1 cellular context compared by ENCODE assay signal in the genomic region with DNA sequence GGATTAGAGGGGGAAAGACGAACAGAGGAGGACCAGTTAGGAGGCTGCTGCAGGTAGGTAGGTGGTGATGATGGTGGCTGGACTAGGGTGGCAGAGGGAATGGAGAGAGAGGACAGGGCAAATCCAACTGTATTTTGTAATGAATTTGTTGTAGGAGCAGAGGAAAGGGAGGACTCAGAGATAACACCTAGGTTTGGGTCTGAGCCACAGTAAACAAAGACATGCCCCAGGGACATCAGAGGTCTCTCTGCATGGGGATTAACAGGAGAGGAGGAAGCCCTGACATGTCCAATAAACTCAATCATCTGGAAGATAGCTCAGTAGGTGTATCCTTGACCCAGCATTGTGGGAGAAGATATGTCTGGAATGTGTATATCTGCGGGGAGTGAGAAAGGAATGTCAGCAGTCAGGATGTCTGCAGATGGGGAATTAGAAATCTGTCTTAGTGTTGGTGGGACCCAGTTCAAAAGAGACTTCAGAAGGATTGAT.
TF ChIP-seq lines count a peak whose summit lies in the region.

No MANE protein-coding gene starts in this region.

TF ChIP-seq in HEK293, 187 proteins besides CTCF, POLR2A, EP300 and RAD21 (continued from another document and continues in another):
- TF ChIP-seq ZNF214 (tag by site-specific recombination; IDR thresholded peaks at IDR 0.05; ENCODE audit: borderline replicate concordance) (no peak), GLI2 (tag by site-specific recombination; IDR thresholded peaks at IDR 0.05; ENCODE audit: borderline replicate concordance, low read depth) (no peak), ZNF670 (tag by site-specific recombination; IDR thresholded peaks at IDR 0.05; ENCODE audit: low read depth) (no peak), ZBTB7A (tag by site-specific recombination; IDR thresholded peaks at IDR 0.05; ENCODE audit: low read depth) (no peak), ZNF501 (tag by site-specific recombination; IDR thresholded peaks at IDR 0.05) (0 out of 2 replicates have a peak, but pooled peaks have one; percentile 35), ZNF394 (tag by site-specific recombination; IDR thresholded peaks at IDR 0.05; ENCODE audit: borderline replicate concordance) (peak; percentile 18; the same call in 1 of the 2 replicates), ZBTB20 (tag by site-specific recombination; IDR thresholded peaks at IDR 0.05) (peak; percentile 86), ZNF514 (tag by site-specific recombination; IDR thresholded peaks at IDR 0.05) (no peak), SETDB1 (IDR thresholded peaks at IDR 0.05; ENCODE audit: insufficient read length, low read length) (no peak), OSR2 (tag by site-specific recombination; IDR thresholded peaks at IDR 0.05) (peak; percentile 93), ZNF664 (tag by site-specific recombination; IDR thresholded peaks at IDR 0.05) (no peak), ZNF416 (tag by site-specific recombination; IDR thresholded peaks at IDR 0.05) (no peak), ZNF423 (tag by site-specific recombination; IDR thresholded peaks at IDR 0.05) (no peak), TCF7L2 (IDR thresholded peaks at IDR 0.05; ENCODE audit: borderline replicate concordance, low read depth, low read length) (no peak), ZNF596 (tag by site-specific recombination; IDR thresholded peaks at IDR 0.05) (0 out of 2 replicates have a peak, but pooled peaks have one; percentile 39), BCL11B (tag by site-specific recombination; IDR thresholded peaks at IDR 0.05; ENCODE audit: low read depth) (no peak), ZNF658 (tag by site-specific recombination; IDR thresholded peaks at IDR 0.05) (no peak), ZNF560 (tag by site-specific recombination; IDR thresholded peaks at IDR 0.05; ENCODE audit: borderline replicate concordance) (no peak), ZNF426 (tag by site-specific recombination; IDR thresholded peaks at IDR 0.05) (no peak), KLF8 (tag by site-specific recombination; IDR thresholded peaks at IDR 0.05) (peak; percentile 72)
- TF ChIP-seq, protein P1, sequence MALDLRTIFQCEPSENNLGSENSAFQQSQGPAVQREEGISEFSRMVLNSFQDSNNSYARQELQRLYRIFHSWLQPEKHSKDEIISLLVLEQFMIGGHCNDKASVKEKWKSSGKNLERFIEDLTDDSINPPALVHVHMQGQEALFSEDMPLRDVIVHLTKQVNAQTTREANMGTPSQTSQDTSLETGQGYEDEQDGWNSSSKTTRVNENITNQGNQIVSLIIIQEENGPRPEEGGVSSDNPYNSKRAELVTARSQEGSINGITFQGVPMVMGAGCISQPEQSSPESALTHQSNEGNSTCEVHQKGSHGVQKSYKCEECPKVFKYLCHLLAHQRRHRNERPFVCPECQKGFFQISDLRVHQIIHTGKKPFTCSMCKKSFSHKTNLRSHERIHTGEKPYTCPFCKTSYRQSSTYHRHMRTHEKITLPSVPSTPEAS (tag by site-specific recombination; IDR thresholded peaks at IDR 0.05), result no peak
- TF ChIP-seq, protein P2, sequence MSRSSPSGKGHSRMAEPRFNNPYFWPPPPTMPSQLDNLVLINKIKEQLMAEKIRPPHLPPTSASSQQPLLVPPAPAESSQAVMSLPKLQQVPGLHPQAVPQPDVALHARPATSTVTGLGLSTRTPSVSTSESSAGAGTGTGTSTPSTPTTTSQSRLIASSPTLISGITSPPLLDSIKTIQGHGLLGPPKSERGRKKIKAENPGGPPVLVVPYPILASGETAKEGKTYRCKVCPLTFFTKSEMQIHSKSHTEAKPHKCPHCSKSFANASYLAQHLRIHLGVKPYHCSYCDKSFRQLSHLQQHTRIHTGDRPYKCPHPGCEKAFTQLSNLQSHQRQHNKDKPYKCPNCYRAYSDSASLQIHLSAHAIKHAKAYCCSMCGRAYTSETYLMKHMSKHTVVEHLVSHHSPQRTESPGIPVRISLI (tag by site-specific recombination; IDR thresholded peaks at IDR 0.05), result no peak
- TF ChIP-seq, protein P3, sequence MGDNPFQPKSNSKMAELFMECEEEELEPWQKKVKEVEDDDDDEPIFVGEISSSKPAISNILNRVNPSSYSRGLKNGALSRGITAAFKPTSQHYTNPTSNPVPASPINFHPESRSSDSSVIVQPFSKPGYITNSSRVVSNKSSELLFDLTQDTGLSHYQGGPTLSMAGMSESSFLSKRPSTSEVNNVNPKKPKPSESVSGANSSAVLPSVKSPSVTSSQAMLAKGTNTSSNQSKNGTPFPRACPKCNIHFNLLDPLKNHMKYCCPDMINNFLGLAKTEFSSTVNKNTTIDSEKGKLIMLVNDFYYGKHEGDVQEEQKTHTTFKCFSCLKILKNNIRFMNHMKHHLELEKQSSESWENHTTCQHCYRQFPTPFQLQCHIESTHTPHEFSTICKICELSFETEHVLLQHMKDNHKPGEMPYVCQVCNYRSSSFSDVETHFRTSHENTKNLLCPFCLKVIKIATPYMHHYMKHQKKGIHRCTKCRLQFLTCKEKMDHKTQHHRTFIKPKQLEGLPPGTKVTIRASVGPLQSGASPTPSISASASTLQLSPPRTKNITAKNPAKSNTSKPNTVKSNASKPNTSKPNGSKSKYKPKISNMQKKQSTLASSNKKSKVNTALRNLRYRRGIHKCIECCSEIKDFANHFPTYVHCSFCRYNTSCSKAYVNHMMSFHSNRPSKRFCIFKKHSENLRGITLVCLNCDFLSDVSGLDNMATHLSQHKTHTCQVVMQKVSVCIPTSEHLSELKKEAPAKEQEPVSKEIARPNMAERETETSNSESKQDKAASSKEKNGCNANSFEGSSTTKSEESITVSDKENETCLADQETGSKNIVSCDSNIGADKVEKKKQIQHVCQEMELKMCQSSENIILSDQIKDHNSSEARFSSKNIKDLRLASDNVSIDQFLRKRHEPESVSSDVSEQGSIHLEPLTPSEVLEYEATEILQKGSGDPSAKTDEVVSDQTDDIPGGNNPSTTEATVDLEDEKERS (tag by site-specific recombination; IDR thresholded peaks at IDR 0.05), result no peak; the same call in 1 of the 2 replicates
- TF ChIP-seq, protein P4, sequence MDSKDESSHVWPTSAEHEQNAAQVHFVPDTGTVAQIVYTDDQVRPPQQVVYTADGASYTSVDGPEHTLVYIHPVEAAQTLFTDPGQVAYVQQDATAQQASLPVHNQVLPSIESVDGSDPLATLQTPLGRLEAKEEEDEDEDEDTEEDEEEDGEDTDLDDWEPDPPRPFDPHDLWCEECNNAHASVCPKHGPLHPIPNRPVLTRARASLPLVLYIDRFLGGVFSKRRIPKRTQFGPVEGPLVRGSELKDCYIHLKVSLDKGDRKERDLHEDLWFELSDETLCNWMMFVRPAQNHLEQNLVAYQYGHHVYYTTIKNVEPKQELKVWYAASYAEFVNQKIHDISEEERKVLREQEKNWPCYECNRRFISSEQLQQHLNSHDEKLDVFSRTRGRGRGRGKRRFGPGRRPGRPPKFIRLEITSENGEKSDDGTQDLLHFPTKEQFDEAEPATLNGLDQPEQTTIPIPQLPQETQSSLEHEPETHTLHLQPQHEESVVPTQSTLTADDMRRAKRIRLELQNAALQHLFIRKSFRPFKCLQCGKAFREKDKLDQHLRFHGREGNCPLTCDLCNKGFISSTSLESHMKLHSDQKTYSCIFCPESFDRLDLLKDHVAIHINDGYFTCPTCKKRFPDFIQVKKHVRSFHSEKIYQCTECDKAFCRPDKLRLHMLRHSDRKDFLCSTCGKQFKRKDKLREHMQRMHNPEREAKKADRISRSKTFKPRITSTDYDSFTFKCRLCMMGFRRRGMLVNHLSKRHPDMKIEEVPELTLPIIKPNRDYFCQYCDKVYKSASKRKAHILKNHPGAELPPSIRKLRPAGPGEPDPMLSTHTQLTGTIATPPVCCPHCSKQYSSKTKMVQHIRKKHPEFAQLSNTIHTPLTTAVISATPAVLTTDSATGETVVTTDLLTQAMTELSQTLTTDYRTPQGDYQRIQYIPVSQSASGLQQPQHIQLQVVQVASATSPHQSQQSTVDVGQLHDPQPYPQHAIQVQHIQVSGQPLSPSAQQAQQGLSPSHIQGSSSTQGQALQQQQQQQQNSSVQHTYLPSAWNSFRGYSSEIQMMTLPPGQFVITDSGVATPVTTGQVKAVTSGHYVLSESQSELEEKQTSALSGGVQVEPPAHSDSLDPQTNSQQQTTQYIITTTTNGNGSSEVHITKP (tag by site-specific recombination; IDR thresholded peaks at IDR 0.05), result peak; percentile 69
- TF ChIP-seq, protein P5, sequence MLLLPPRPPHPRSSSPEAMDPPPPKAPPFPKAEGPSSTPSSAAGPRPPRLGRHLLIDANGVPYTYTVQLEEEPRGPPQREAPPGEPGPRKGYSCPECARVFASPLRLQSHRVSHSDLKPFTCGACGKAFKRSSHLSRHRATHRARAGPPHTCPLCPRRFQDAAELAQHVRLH (tag by site-specific recombination; IDR thresholded peaks at IDR 0.05), result no peak; the same call in 1 of the 2 replicates
- TF ChIP-seq, protein P6, sequence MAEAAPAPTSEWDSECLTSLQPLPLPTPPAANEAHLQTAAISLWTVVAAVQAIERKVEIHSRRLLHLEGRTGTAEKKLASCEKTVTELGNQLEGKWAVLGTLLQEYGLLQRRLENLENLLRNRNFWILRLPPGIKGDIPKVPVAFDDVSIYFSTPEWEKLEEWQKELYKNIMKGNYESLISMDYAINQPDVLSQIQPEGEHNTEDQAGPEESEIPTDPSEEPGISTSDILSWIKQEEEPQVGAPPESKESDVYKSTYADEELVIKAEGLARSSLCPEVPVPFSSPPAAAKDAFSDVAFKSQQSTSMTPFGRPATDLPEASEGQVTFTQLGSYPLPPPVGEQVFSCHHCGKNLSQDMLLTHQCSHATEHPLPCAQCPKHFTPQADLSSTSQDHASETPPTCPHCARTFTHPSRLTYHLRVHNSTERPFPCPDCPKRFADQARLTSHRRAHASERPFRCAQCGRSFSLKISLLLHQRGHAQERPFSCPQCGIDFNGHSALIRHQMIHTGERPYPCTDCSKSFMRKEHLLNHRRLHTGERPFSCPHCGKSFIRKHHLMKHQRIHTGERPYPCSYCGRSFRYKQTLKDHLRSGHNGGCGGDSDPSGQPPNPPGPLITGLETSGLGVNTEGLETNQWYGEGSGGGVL (tag by site-specific recombination; IDR thresholded peaks at IDR 0.05), result peak; percentile 42
- TF ChIP-seq, protein P7, sequence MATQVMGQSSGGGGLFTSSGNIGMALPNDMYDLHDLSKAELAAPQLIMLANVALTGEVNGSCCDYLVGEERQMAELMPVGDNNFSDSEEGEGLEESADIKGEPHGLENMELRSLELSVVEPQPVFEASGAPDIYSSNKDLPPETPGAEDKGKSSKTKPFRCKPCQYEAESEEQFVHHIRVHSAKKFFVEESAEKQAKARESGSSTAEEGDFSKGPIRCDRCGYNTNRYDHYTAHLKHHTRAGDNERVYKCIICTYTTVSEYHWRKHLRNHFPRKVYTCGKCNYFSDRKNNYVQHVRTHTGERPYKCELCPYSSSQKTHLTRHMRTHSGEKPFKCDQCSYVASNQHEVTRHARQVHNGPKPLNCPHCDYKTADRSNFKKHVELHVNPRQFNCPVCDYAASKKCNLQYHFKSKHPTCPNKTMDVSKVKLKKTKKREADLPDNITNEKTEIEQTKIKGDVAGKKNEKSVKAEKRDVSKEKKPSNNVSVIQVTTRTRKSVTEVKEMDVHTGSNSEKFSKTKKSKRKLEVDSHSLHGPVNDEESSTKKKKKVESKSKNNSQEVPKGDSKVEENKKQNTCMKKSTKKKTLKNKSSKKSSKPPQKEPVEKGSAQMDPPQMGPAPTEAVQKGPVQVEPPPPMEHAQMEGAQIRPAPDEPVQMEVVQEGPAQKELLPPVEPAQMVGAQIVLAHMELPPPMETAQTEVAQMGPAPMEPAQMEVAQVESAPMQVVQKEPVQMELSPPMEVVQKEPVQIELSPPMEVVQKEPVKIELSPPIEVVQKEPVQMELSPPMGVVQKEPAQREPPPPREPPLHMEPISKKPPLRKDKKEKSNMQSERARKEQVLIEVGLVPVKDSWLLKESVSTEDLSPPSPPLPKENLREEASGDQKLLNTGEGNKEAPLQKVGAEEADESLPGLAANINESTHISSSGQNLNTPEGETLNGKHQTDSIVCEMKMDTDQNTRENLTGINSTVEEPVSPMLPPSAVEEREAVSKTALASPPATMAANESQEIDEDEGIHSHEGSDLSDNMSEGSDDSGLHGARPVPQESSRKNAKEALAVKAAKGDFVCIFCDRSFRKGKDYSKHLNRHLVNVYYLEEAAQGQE (tag by site-specific recombination; IDR thresholded peaks at IDR 0.05), result no peak
- TF ChIP-seq, protein P8, sequence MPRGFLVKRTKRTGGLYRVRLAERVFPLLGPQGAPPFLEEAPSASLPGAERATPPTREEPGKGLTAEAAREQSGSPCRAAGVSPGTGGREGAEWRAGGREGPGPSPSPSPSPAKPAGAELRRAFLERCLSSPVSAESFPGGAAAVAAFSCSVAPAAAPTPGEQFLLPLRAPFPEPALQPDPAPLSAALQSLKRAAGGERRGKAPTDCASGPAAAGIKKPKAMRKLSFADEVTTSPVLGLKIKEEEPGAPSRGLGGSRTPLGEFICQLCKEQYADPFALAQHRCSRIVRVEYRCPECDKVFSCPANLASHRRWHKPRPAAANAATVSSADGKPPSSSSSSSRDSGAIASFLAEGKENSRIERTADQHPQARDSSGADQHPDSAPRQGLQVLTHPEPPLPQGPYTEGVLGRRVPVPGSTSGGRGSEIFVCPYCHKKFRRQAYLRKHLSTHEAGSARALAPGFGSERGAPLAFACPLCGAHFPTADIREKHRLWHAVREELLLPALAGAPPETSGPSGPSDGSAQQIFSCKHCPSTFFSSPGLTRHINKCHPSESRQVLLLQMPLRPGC (tag by site-specific recombination; IDR thresholded peaks at IDR 0.05), result no peak
